Comparison of ENCODE assay signal across 13 cellular contexts in genomic region chr6:111301914-111302313, GRCh38.
DNase-seq lines count a peak whose midpoint lies in the region; ATAC-seq and TF ChIP-seq lines count a peak whose summit lies in the region.
"Had no signal": no experiment of that assay in that cellular context is flagged by ENCODE, and none has a peak within 500 bp of the region (broad histone marks: within the 10 kb centered on the region; RNA-seq: fewer than 3 reads in every experiment).

No MANE protein-coding gene starts in this region.

- H3K36me3 ChIP-seq in muscle layer of duodenum (ENCODE audit: control insufficient read depth in 1 of 2, insufficient read depth in 2 of 2, low read length in 2 of 2) (peaks cover 22 to 24% of the 10 kb centered on the region in 2 donors), MG63 (peaks cover 21% of the 10 kb centered on the region), thyroid gland (no peaks in the 10 kb centered on the region)

- no peaks in the 10 kb centered on the region for H3K9me3 Mint-ChIP-seq in natural killer cell treated with Interleukin-12 subunit alpha and Interleukin-12 subunit beta and Interleukin-15 and Interleukin-18, amount 100 ng/mL, for 72 hours

- 50 to 61% methylated on average over 2 of the region's 2 CpGs for WGBS in thyroid gland, 2 donors

- ATAC-seq in GM18868 (IDR thresholded peaks at IDR 0.05; ENCODE audit: unreplicated experiment) (peak; percentile 80), GM21529 (IDR thresholded peaks at IDR 0.05; ENCODE audit: unreplicated experiment) (peak; percentile 61), HG03460 (IDR thresholded peaks at IDR 0.05; ENCODE audit: unreplicated experiment) (peak; percentile 60)
- no peak for ATAC-seq in natural killer cell treated with Interleukin-12 subunit alpha and Interleukin-12 subunit beta and Interleukin-15 and Interleukin-18, amount 100 ng/mL, for 72 hours

- H3K36me3 Mint-ChIP-seq in natural killer cell treated with Interleukin-12 subunit alpha and Interleukin-12 subunit beta and Interleukin-15 and Interleukin-18, amount 100 ng/mL, for 72 hours, result peaks cover 6% of the 10 kb centered on the region

- intact Hi-C loops in thyroid gland (cut with DNase I), result no loop called here

- H3K9me3 ChIP-seq in muscle layer of duodenum (ENCODE audit: control insufficient read depth in 1 of 2, low read length in 2 of 2), result no peaks in the 10 kb centered on the region
- H3K9me3 ChIP-seq in MG63, result no peaks in the 10 kb centered on the region
- H3K9me3 ChIP-seq in thyroid gland, result no peaks in the 10 kb centered on the region
- H3K9me3 ChIP-seq: adrenal gland had no signal

- H3K4me3 Mint-ChIP-seq in natural killer cell treated with Interleukin-12 subunit alpha and Interleukin-12 subunit beta and Interleukin-15 and Interleukin-18, amount 100 ng/mL, for 72 hours, result no peak overlapping the region
- H3K4me3 Mint-ChIP-seq: activated B cell treated with CpG ODN at 0.5 μM for 24 hours had no signal

- TF ChIP-seq CTCF in thyroid gland (IDR thresholded peaks at IDR 0.05), result no peak

- no peak overlapping the region for H3K27ac Mint-ChIP-seq in natural killer cell treated with Interleukin-12 subunit alpha and Interleukin-12 subunit beta and Interleukin-15 and Interleukin-18, amount 100 ng/mL, for 72 hours

- no peaks in the 10 kb centered on the region for H3K4me1 Mint-ChIP-seq in natural killer cell treated with Interleukin-12 subunit alpha and Interleukin-12 subunit beta and Interleukin-15 and Interleukin-18, amount 100 ng/mL, for 72 hours (ENCODE audit: low read depth in 2 of 2)

- H3K27ac ChIP-seq in muscle layer of duodenum (ENCODE audit: low read length) (peak overlapping the region; percentile 72), substantia nigra (ENCODE audit: low read depth, low read length, poor library complexity, severe bottlenecking) (no peak overlapping the region), thyroid gland (no peak overlapping the region)
- H3K27ac ChIP-seq: adrenal gland, RWPE1 had no signal

- TF ChIP-seq POLR2A in thyroid gland (IDR thresholded peaks at IDR 0.05), result no peak

- H3K4me3 ChIP-seq in muscle layer of duodenum (ENCODE audit: low read depth in 1 of 2, low read length in 2 of 2) (no peak overlapping the region), MG63 (no peak overlapping the region), thyroid gland (replicated peaks in 1 of 3) (no peak overlapping the region)
- H3K4me3 ChIP-seq: adrenal gland had no signal

- DNase-seq in substantia nigra (lab: John Stamatoyannopoulos, UW) (no peak), MG63 (no peak), thyroid gland (no peak)
- no peak for DNase-seq in natural killer cell treated with Interleukin-12 subunit alpha and Interleukin-12 subunit beta and Interleukin-15 and Interleukin-18, amount 100 ng/mL, for 72 hours (ENCODE audit: low spot score)
- DNase-seq: activated B cell treated with CpG ODN at 0.5 μM for 24 hours, adrenal gland, DMS79, NCI-H187 treated with DMSO at 0.1 percent for 48 hours had no signal

- H3K4me1 ChIP-seq in muscle layer of duodenum (ENCODE audit: control insufficient read depth in 1 of 2, insufficient read depth in 2 of 2, low read length in 2 of 2), result peaks cover 0 to 5% of the 10 kb centered on the region in 2 donors
- H3K4me1 ChIP-seq in thyroid gland, result no peaks in the 10 kb centered on the region
- H3K4me1 ChIP-seq: adrenal gland had no signal

- H3K27me3 ChIP-seq in muscle layer of duodenum (ENCODE audit: low read depth, low read length) (no peaks in the 10 kb centered on the region), MG63 (no peaks in the 10 kb centered on the region), thyroid gland (no peaks in the 10 kb centered on the region)
- H3K27me3 ChIP-seq: adrenal gland had no signal

- no peaks in the 10 kb centered on the region for H3K27me3 Mint-ChIP-seq in natural killer cell treated with Interleukin-12 subunit alpha and Interleukin-12 subunit beta and Interleukin-15 and Interleukin-18, amount 100 ng/mL, for 72 hours
- H3K27me3 Mint-ChIP-seq: activated B cell treated with CpG ODN at 0.5 μM for 24 hours had no signal

Comparison
In these comparisons a context has a peak if more than half of its experiments do, and no peak if none do; other contexts are left out.
1. ATAC-seq: peak in GM18868 (single experiment), GM21529 (single experiment) and HG03460 (single experiment); none in natural killer cell treated with Interleukin-12 subunit alpha and Interleukin-12 subunit beta and Interleukin-15 and Interleukin-18, amount 100 ng/mL, for 72 hours (0 of 2).